Comparison of ENCODE assay signal across 11 cellular contexts in the genomic region with DNA sequence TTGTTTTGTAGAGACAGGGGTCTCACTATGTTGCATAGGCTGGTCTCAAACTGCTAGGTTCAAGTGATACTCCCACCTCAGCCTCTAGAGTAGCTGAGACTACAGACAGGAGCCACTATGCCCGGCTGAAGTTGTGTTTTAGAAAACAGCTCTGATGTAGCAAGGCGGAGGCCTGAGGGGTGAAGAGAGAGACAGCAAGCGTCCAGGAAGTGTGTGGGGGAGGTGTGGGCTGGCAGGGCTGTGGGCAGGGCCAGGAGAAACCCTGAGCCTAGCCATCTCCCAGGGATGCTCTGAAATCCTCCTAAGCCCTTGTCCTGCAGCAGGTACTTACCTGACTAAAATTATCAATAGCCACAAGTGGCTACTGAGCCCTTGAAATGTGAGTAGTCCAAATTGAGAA. TPM values are rescaled to one million over a fixed set of nuclear protein-coding genes. Genes with fewer than 3 reads are reported as not detected.
A peak's percentile ranks its signal among the peaks of the same experiment; 100 is the strongest.
DNase-seq lines count a peak whose midpoint lies in the region; ATAC-seq and TF ChIP-seq lines count a peak whose summit lies in the region.
"Had no signal": no experiment of that assay in that cellular context is flagged by ENCODE, and none has a peak within 500 bp of the region (broad histone marks: within the 10 kb centered on the region; RNA-seq: fewer than 3 reads in every experiment).

No MANE protein-coding gene starts in this region.

- H3K4me3 ChIP-seq in gastrocnemius medialis, result no peak overlapping the region
- H3K4me3 ChIP-seq in tibial nerve, result no peak overlapping the region

- peak; percentile 39 to 57 for ATAC-seq in activated CD4-positive, CD25-positive, alpha-beta regulatory T cell treated with anti-CD3 and anti-CD28 coated beads, Interleukin-2, amount 50 U/mL, for 24 hours
- no peak for ATAC-seq in gastrocnemius medialis

- peak overlapping the region; percentile 19 for H3K27ac Mint-ChIP-seq in activated naive CD4-positive, alpha-beta T cell treated with anti-CD3 and anti-CD28 coated beads for 36 hours
- peak overlapping the region; percentile 42 for H3K27ac Mint-ChIP-seq in nephron progenitor cell
- H3K27ac Mint-ChIP-seq: activated T-helper 2 cell treated with anti-CD3 and anti-CD28 coated beads, Interferon-gamma antibody, Interleukin-2, Interleukin-4, amounts not matched to agents 10 μg/mL and 5 μg/mL and 100 μg/mL, durations not matched to agents 14 hours and 24 hours and 36 hours had no signal

- no peak for TF ChIP-seq EP300 in tibial nerve (IDR thresholded peaks at IDR 0.05)

- no peaks in the 10 kb centered on the region for H3K36me3 Mint-ChIP-seq in activated naive CD4-positive, alpha-beta T cell treated with anti-CD3 and anti-CD28 coated beads for 36 hours (ENCODE audit: low read depth)
- H3K36me3 Mint-ChIP-seq in nephron progenitor cell (ENCODE audit: low read depth), result no peaks in the 10 kb centered on the region

- DNase-seq in activated CD4-positive, CD25-positive, alpha-beta regulatory T cell treated with anti-CD3 and anti-CD28 coated beads, Interleukin-2, amount 50 U/mL, for 72 hours, result no peak
- DNase-seq in NCI-H69 (lab: John Stamatoyannopoulos, UW) (peak; percentile 41), nephron progenitor cell (no peak), gastrocnemius medialis (no peak), tibial nerve (ENCODE audit: low spot score in 2 of 2) (no peak), AG08396 (ENCODE audit: low spot score) (no peak)
- peak; percentile 60 for DNase-seq in activated naive CD4-positive, alpha-beta T cell treated with anti-CD3 and anti-CD28 coated beads for 36 hours
- DNase-seq: dermis blood vessel endothelial cell, NCI-H2171 treated with DMSO at 0.1 percent for 48 hours had no signal

- peaks cover 18% of the 10 kb centered on the region for H3K4me1 Mint-ChIP-seq in activated naive CD4-positive, alpha-beta T cell treated with anti-CD3 and anti-CD28 coated beads for 36 hours (ENCODE audit: low read depth)
- H3K4me1 Mint-ChIP-seq in nephron progenitor cell, result peaks cover 12% of the 10 kb centered on the region

- no peaks in the 10 kb centered on the region for H3K9me3 ChIP-seq in gastrocnemius medialis
- no peaks in the 10 kb centered on the region for H3K9me3 ChIP-seq in tibial nerve

- H3K27ac ChIP-seq in gastrocnemius medialis (no peak overlapping the region), tibial nerve (no peak overlapping the region)

- H3K4me1 ChIP-seq in gastrocnemius medialis, result no peaks in the 10 kb centered on the region
- H3K4me1 ChIP-seq in tibial nerve, result peaks cover 0 to 9% (median 3%) of the 10 kb centered on the region in 4 donors

- H3K36me3 ChIP-seq in gastrocnemius medialis (no peaks in the 10 kb centered on the region), tibial nerve (no peaks in the 10 kb centered on the region)

- CTCF ChIA-PET in activated naive CD4-positive, alpha-beta T cell treated with anti-CD3 and anti-CD28 coated beads for 36 hours (lab: Charles Lee), result interaction anchor here (0.8 to 12.2 kb wide), 12 partner anchors 21 to 243 kb away, joined by 3 to 374 read pairs (median 10); no protein-coding TSS in a partner anchor

- H3K9me3 Mint-ChIP-seq in activated naive CD4-positive, alpha-beta T cell treated with anti-CD3 and anti-CD28 coated beads for 36 hours, result no peaks in the 10 kb centered on the region
- no peaks in the 10 kb centered on the region for H3K9me3 Mint-ChIP-seq in nephron progenitor cell
- H3K9me3 Mint-ChIP-seq: activated T-helper 2 cell treated with anti-CD3 and anti-CD28 coated beads, Interferon-gamma antibody, Interleukin-2, Interleukin-4, amounts not matched to agents 10 μg/mL and 5 μg/mL and 100 μg/mL, durations not matched to agents 14 hours and 24 hours and 36 hours had no signal

- H3K27me3 ChIP-seq in gastrocnemius medialis (no peaks in the 10 kb centered on the region), tibial nerve (no peaks in the 10 kb centered on the region)

- in situ Hi-C loops in gastrocnemius medialis (cut with MboI; ENCODE audit: low sequenced_read_pairs in 4 of 4), result loop anchor here in 3 of 4 donors (5.0 kb wide), 3 partner anchors 56 to 106 kb away; no protein-coding TSS in a partner anchor

- H3K4me3 Mint-ChIP-seq in activated naive CD4-positive, alpha-beta T cell treated with anti-CD3 and anti-CD28 coated beads for 36 hours, result no peak overlapping the region
- H3K4me3 Mint-ChIP-seq in nephron progenitor cell, result no peak overlapping the region

- TF ChIP-seq CTCF in nephron progenitor cell (IDR thresholded peaks at IDR 0.05) (no peak), gastrocnemius medialis (IDR thresholded peaks at IDR 0.05 in 4 of 5, conservative IDR thresholded peaks at IDR 0.05 in 1 of 5) (no peak), tibial nerve (IDR thresholded peaks at IDR 0.05) (no peak)

- intact Hi-C loops in activated naive CD4-positive, alpha-beta T cell treated with anti-CD3 and anti-CD28 coated beads for 36 hours (cut with micrococcal nuclease), result loop anchor here (5.0 kb wide), 1 partner anchor 241 kb away; no protein-coding TSS in a partner anchor
- intact Hi-C loops in gastrocnemius medialis (cut with DNase I; ENCODE audit: low total_unique reads), result no loop called here

- no peak for TF ChIP-seq POLR2A in gastrocnemius medialis (IDR thresholded peaks at IDR 0.05)
- no peak for TF ChIP-seq POLR2A in tibial nerve (IDR thresholded peaks at IDR 0.05)

- no peaks in the 10 kb centered on the region for H3K27me3 Mint-ChIP-seq in activated naive CD4-positive, alpha-beta T cell treated with anti-CD3 and anti-CD28 coated beads for 36 hours (ENCODE audit: low read depth)
- H3K27me3 Mint-ChIP-seq in nephron progenitor cell (ENCODE audit: low read depth, poor library complexity), result peaks cover 22% of the 10 kb centered on the region

- 59 to 76% methylated on average over 3 of the region's 3 CpGs for WGBS in tibial nerve, 2 donors

RNA-seq across cellular contexts. Expression of gene RPS3, which starts 16.1 kb away (rescaled TPM):
- 1,000 to 10,000 TPM; 5,069 to 5,116 TPM for total RNA-seq in activated naive CD4-positive, alpha-beta T cell treated with anti-CD3 and anti-CD28 coated beads for 36 hours
- 100 to 1,000 TPM; 572 to 979 (median 746) TPM for total RNA-seq in gastrocnemius medialis
- 1,000 to 10,000 TPM; 1,012 to 1,395 (median 1,115) TPM for total RNA-seq in tibial nerve

RNA-seq across cellular contexts. Expression of gene ARRB1, which starts 31.8 kb away (rescaled TPM):
- 10 to 100 TPM; 15.7 to 16.6 TPM for total RNA-seq in activated naive CD4-positive, alpha-beta T cell treated with anti-CD3 and anti-CD28 coated beads for 36 hours
- total RNA-seq in gastrocnemius medialis, result 10 to 100 TPM in 1 of 4 donors, 1 to 10 TPM in 3; 4.3 to 11.8 (median 5.4) TPM
- total RNA-seq in tibial nerve, result 10 to 100 TPM; 38.2 to 68.1 (median 45.8) TPM

RNA-seq across cellular contexts. Expression of gene KLHL35, which starts 49.8 kb away (rescaled TPM):
- total RNA-seq in activated naive CD4-positive, alpha-beta T cell treated with anti-CD3 and anti-CD28 coated beads for 36 hours, result under 1 TPM; 0.14 to 0.17 TPM
- total RNA-seq in gastrocnemius medialis (1 to 10 TPM in 2 of 4 donors, under 1 TPM in 1, not detected in 1; 0.53 to 1.8 (median 1.0) TPM), tibial nerve (10 to 100 TPM in 1 of 4 donors, 1 to 10 TPM in 3; 3.0 to 11.1 (median 6.6) TPM)

Comparison
In these comparisons a context has a peak if more than half of its experiments do, and no peak if none do; other contexts are left out.
1. ATAC-seq: peak in activated CD4-positive, CD25-positive, alpha-beta regulatory T cell treated with anti-CD3 and anti-CD28 coated beads, Interleukin-2, amount 50 U/mL, for 24 hours (2 of 2); none in gastrocnemius medialis (0 of 2).
2. DNase-seq: peak in NCI-H69 (single experiment) and activated naive CD4-positive, alpha-beta T cell treated with anti-CD3 and anti-CD28 coated beads for 36 hours (single experiment); none in activated CD4-positive, CD25-positive, alpha-beta regulatory T cell treated with anti-CD3 and anti-CD28 coated beads, Interleukin-2, amount 50 U/mL, for 72 hours (single experiment), nephron progenitor cell (single experiment), gastrocnemius medialis (0 of 2), tibial nerve (0 of 2) and AG08396 (single experiment).